Comparison of ENCODE assay signal across 1 cellular context in genomic region chr9:127792417-127793031, GRCh38.
A peak's percentile ranks its signal among the peaks of the same experiment; 100 is the strongest.
TF ChIP-seq lines count a peak whose summit lies in the region.

No MANE protein-coding gene starts in this region.

TF ChIP-seq in GM12878, 131 proteins besides CTCF, POLR2A, EP300 and RAD21:
- TF ChIP-seq HCFC1 (IDR thresholded peaks at IDR 0.05; ENCODE audit: low read length) (no peak), BRCA1 (IDR thresholded peaks at IDR 0.05; ENCODE audit: low read depth, low read length) (no peak), POLR2AphosphoS5 (IDR thresholded peaks at IDR 0.05; ENCODE audit: low read length) (peak; percentile 16), MAX (IDR thresholded peaks at IDR 0.05; ENCODE audit: low read depth, low read length) (no peak), MTA3 (IDR thresholded peaks at IDR 0.05; ENCODE audit: borderline replicate concordance, low read length) (no peak), RCOR1 (conservative IDR thresholded peaks at IDR 0.05; ENCODE audit: low read depth, low read length) (no peak)
- TF ChIP-seq, protein P1, sequence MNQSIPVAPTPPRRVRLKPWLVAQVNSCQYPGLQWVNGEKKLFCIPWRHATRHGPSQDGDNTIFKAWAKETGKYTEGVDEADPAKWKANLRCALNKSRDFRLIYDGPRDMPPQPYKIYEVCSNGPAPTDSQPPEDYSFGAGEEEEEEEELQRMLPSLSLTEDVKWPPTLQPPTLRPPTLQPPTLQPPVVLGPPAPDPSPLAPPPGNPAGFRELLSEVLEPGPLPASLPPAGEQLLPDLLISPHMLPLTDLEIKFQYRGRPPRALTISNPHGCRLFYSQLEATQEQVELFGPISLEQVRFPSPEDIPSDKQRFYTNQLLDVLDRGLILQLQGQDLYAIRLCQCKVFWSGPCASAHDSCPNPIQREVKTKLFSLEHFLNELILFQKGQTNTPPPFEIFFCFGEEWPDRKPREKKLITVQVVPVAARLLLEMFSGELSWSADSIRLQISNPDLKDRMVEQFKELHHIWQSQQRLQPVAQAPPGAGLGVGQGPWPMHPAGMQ (IDR thresholded peaks at IDR 0.05; ENCODE audit: borderline replicate concordance), result no peak
